In the genomic region with DNA sequence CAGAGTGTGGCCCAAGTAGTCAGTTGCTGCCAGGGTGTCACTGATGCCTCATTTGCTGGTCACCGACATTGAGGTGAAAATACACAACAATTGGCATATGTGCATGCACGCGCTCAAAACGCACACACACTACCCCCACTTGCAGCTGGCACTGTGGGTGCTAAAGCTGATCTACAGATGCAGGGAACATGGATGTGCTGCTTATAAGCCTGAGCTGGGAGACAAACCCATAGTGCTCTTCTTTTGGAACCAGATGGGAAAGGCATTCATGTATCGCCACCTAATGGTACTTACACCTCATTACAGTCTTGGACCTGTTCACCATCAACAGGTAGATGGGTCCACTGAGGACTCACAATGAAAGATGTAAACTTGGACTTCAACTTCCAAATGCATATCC, we compare ENCODE assay signal across 7 cellular contexts.
A peak's percentile ranks its signal among the peaks of the same experiment; 100 is the strongest.
DNase-seq lines count a peak whose midpoint lies in the region; ATAC-seq, FAIRE-seq and TF ChIP-seq lines count a peak whose summit lies in the region.

No MANE protein-coding gene starts in this region.

- FAIRE-seq in GM12891 (lab: Jason Lieb, UNC) = peak; percentile 87
- FAIRE-seq in HTR-8/SVneo (lab: Jason Lieb, UNC) = peak; percentile 92

- H3K36me3 ChIP-seq in OCI-LY3 (replicated peaks; ENCODE audit: low read depth, low read length) = no peaks in the 10 kb centered on the region
- no peaks in the 10 kb centered on the region for H3K36me3 ChIP-seq in esophagus muscularis mucosa

- H3K4me3 ChIP-seq in OCI-LY3 (ENCODE audit: low read length) (no peak overlapping the region), esophagus muscularis mucosa (no peak overlapping the region)

- H3K9me3 ChIP-seq in OCI-LY3 (ENCODE audit: insufficient read depth, low read length) (no peaks in the 10 kb centered on the region), esophagus muscularis mucosa (no peaks in the 10 kb centered on the region)

- no peaks in the 10 kb centered on the region for H4K20me1 ChIP-seq in OCI-LY3 (ENCODE audit: insufficient read depth, low read length)

- H3K27ac ChIP-seq in OCI-LY3 (ENCODE audit: low read length) = no peak overlapping the region
- H3K27ac ChIP-seq in esophagus muscularis mucosa (replicated peaks in 1 of 4) = no peak overlapping the region

- H3K4me1 ChIP-seq in OCI-LY3 (ENCODE audit: low read length) = peaks cover 6% of the 10 kb centered on the region; the same call in 1 of the 2 replicates
- no peaks in the 10 kb centered on the region for H3K4me1 ChIP-seq in esophagus muscularis mucosa

- TF ChIP-seq CTCF in OCI-LY3 (IDR thresholded peaks at IDR 0.05; ENCODE audit: low read depth, low read length) = peak; percentile 92
- no peak for TF ChIP-seq CTCF in esophagus muscularis mucosa (IDR thresholded peaks at IDR 0.05)

- no peaks in the 10 kb centered on the region for H3K79me2 ChIP-seq in OCI-LY3 (ENCODE audit: low read length)

- no peak overlapping the region for H3K4me2 ChIP-seq in OCI-LY3 (ENCODE audit: low read length)

- TF ChIP-seq EP300 in esophagus muscularis mucosa (IDR thresholded peaks at IDR 0.05) = no peak

- intact Hi-C loops in esophagus muscularis mucosa (cut with DNase I) = no loop called here

- TF ChIP-seq POLR2A in GM12891 (IDR thresholded peaks at IDR 0.05; ENCODE audit: low read depth, low read length) = no peak
- TF ChIP-seq POLR2A in esophagus muscularis mucosa (IDR thresholded peaks at IDR 0.05; ENCODE audit: low read depth) = no peak

- peak; percentile 12 for DNase-seq in GM12891 (ENCODE audit: insufficient read length, low spot score)
- peak; percentile 71 for DNase-seq in HTR-8/SVneo (ENCODE audit: insufficient read length, low spot score)
- DNase-seq in esophagus muscularis mucosa (ENCODE audit: extremely low spot score) = peak; percentile 66
- DNase-seq in stromal cell of bone marrow (ENCODE audit: low read depth) = peak; percentile 11
- DNase-seq in epidermal melanocyte (ENCODE audit: insufficient read length, low spot score) = no peak

- peaks cover 21% of the 10 kb centered on the region for H3K27me3 ChIP-seq in OCI-LY3 (ENCODE audit: low read depth, low read length)
- peaks cover 0 to 9% (median 0%) of the 10 kb centered on the region in 4 donors for H3K27me3 ChIP-seq in esophagus muscularis mucosa

- H2AFZ ChIP-seq in OCI-LY3 (ENCODE audit: low read depth, low read length) = no peak overlapping the region

- 61% methylated on average over 5 of the region's 5 CpGs for WGBS in esophagus muscularis mucosa

- no peak overlapping the region for H3K9ac ChIP-seq in OCI-LY3 (ENCODE audit: low read length)

- no peak for ATAC-seq in GM18873 (IDR thresholded peaks at IDR 0.05; ENCODE audit: low FRiP score, unreplicated experiment)

TF ChIP-seq in GM12891, 5 proteins besides CTCF, POLR2A, EP300 and RAD21:
- TF ChIP-seq TAF1 (IDR thresholded peaks at IDR 0.05; ENCODE audit: low read depth, low read length) (no peak), POU2F2 (IDR thresholded peaks at IDR 0.05; ENCODE audit: low read depth, low read length) (no peak), POLR2AphosphoS5 (IDR thresholded peaks at IDR 0.05; ENCODE audit: low read depth, low read length) (no peak), PAX5 (IDR thresholded peaks at IDR 0.05; ENCODE audit: insufficient read depth, low read length, severe bottlenecking) (no peak), SPI1 (IDR thresholded peaks at IDR 0.05; ENCODE audit: low read depth, low read length) (no peak)
